In genomic region chr5:155651-156410, GRCh38 we compare ENCODE assay signal across 32 cellular contexts. TPM values are rescaled to one million over a fixed set of nuclear protein-coding genes. Genes with fewer than 3 reads are reported as not detected.
DNase-seq lines count a peak whose midpoint lies in the region; ATAC-seq and TF ChIP-seq lines count a peak whose summit lies in the region.
"Had no signal": no experiment of that assay in that cellular context is flagged by ENCODE, and none has a peak within 500 bp of the region (broad histone marks: within the 10 kb centered on the region; RNA-seq: fewer than 3 reads in every experiment).

No MANE protein-coding gene starts in this region.

- in situ Hi-C loops in brain microvascular endothelial cell (cut with HindIII; ENCODE audit: low pct_ligation_motif_present, low sequenced_read_pairs), result no loop called here

- DNase-seq in activated CD8-positive, alpha-beta T cell treated with anti-CD3 and anti-CD28 coated beads, Interleukin-2, amount 10 ng/mL, durations not matched to agents 7 days and 5 days, result peak; percentile 17
- DNase-seq in activated CD8-positive, alpha-beta T cell treated with anti-CD3 and anti-CD28 coated beads for 36 hours, result no peak
- DNase-seq in activated B cell treated with CpG ODN at 0.5 μM for 24 hours (peak; percentile 5), left kidney (ENCODE audit: low read depth, low spot score) (peak; percentile 91), type B pancreatic cell (ENCODE audit: extremely low spot score, unreplicated experiment) (peak; percentile 64), NCI-H146 (lab: John Stamatoyannopoulos, UW) (no peak), brain microvascular endothelial cell (no peak)
- DNase-seq: activated CD4-positive, alpha-beta T cell treated with anti-CD3 and anti-CD28 coated beads, Interleukin-2, amount 50 U/mL, for 48 hours; activated T-cell treated with anti-CD3 and anti-CD28 coated beads, Interleukin-2, amount 50 U/mL, for 1 hour; body of pancreas; CD4-positive, alpha-beta T cell; cerebellar nuclear complex; effector CD8-positive, alpha-beta T cell; erythroblast; naive thymus-derived CD8-positive, alpha-beta T cell; NCI-H1105 treated with DMSO at 0.1 percent for 48 hours; NCI-H2081 treated with DMSO at 0.1 percent for 48 hours; NCI-H345; NCI-H748 treated with DMSO at 0.1 percent for 48 hours; stimulated activated CD4-positive, alpha-beta T cell treated with anti-CD3 and anti-CD28 coated beads, Interleukin-4, amount 100 ng/mL, for 1 hour; substantia nigra had no signal

- H3K9me3 Mint-ChIP-seq in activated CD8-positive, alpha-beta T cell treated with anti-CD3 and anti-CD28 coated beads, Interleukin-2, amount 10 ng/mL, durations not matched to agents 7 days and 5 days (ENCODE audit: insufficient read depth), result no peaks in the 10 kb centered on the region
- H3K9me3 Mint-ChIP-seq in activated CD8-positive, alpha-beta T cell treated with anti-CD3 and anti-CD28 coated beads for 36 hours, result no peaks in the 10 kb centered on the region
- no peaks in the 10 kb centered on the region for H3K9me3 Mint-ChIP-seq in activated B cell treated with CpG ODN at 0.5 μM for 24 hours
- no peaks in the 10 kb centered on the region for H3K9me3 Mint-ChIP-seq in type B pancreatic cell
- H3K9me3 Mint-ChIP-seq: CD4-positive, alpha-beta T cell; naive thymus-derived CD8-positive, alpha-beta T cell; stimulated activated effector memory CD8-positive, alpha-beta T cell treated with anti-CD3 and anti-CD28 coated beads, Interleukin-12 subunit alpha, Interleukin-12 subunit beta, amount 100 ng/mL, for 72 hours; T-cell had no signal

- H3K36me3 ChIP-seq in brain microvascular endothelial cell (replicated peaks), result no peaks in the 10 kb centered on the region
- H3K36me3 ChIP-seq: pancreas, right atrium auricular region, SJSA1 had no signal

- no peak overlapping the region for H3K27ac Mint-ChIP-seq in activated CD8-positive, alpha-beta T cell treated with anti-CD3 and anti-CD28 coated beads, Interleukin-2, amount 10 ng/mL, durations not matched to agents 7 days and 5 days
- no peak overlapping the region for H3K27ac Mint-ChIP-seq in activated CD8-positive, alpha-beta T cell treated with anti-CD3 and anti-CD28 coated beads for 36 hours
- H3K27ac Mint-ChIP-seq in activated B cell treated with CpG ODN at 0.5 μM for 24 hours (no peak overlapping the region), type B pancreatic cell (no peak overlapping the region)
- H3K27ac Mint-ChIP-seq: CD4-positive, alpha-beta T cell; stimulated activated effector memory CD8-positive, alpha-beta T cell treated with anti-CD3 and anti-CD28 coated beads, Interleukin-12 subunit alpha, Interleukin-12 subunit beta, amount 100 ng/mL, for 72 hours; T-cell had no signal

- H3K36me3 Mint-ChIP-seq in activated CD8-positive, alpha-beta T cell treated with anti-CD3 and anti-CD28 coated beads, Interleukin-2, amount 10 ng/mL, durations not matched to agents 7 days and 5 days (ENCODE audit: low read depth), result no peaks in the 10 kb centered on the region
- no peaks in the 10 kb centered on the region for H3K36me3 Mint-ChIP-seq in activated CD8-positive, alpha-beta T cell treated with anti-CD3 and anti-CD28 coated beads for 36 hours (ENCODE audit: low read depth)
- H3K36me3 Mint-ChIP-seq in activated B cell treated with CpG ODN at 0.5 μM for 24 hours (ENCODE audit: low read depth) (no peaks in the 10 kb centered on the region), type B pancreatic cell (peaks cover 21% of the 10 kb centered on the region)
- H3K36me3 Mint-ChIP-seq: naive thymus-derived CD8-positive, alpha-beta T cell; stimulated activated effector memory CD8-positive, alpha-beta T cell treated with anti-CD3 and anti-CD28 coated beads, Interleukin-12 subunit alpha, Interleukin-12 subunit beta, amount 100 ng/mL, for 72 hours; T-cell had no signal

- no peak for TF ChIP-seq CTCF in activated CD8-positive, alpha-beta T cell treated with anti-CD3 and anti-CD28 coated beads for 36 hours (IDR thresholded peaks at IDR 0.05)
- TF ChIP-seq CTCF in activated B cell treated with CpG ODN at 0.5 μM for 24 hours (IDR thresholded peaks at IDR 0.05) (no peak), type B pancreatic cell (conservative IDR thresholded peaks at IDR 0.05) (no peak), brain microvascular endothelial cell (IDR thresholded peaks at IDR 0.05; ENCODE audit: low read depth, low read length, missing control alignments) (no peak)

- peaks cover 3% of the 10 kb centered on the region for H3K27me3 Mint-ChIP-seq in activated CD8-positive, alpha-beta T cell treated with anti-CD3 and anti-CD28 coated beads, Interleukin-2, amount 10 ng/mL, durations not matched to agents 7 days and 5 days (ENCODE audit: low read depth)
- H3K27me3 Mint-ChIP-seq in activated CD8-positive, alpha-beta T cell treated with anti-CD3 and anti-CD28 coated beads for 36 hours, result peaks cover 6% of the 10 kb centered on the region
- H3K27me3 Mint-ChIP-seq in activated B cell treated with CpG ODN at 0.5 μM for 24 hours, result peaks cover 15% of the 10 kb centered on the region
- H3K27me3 Mint-ChIP-seq in type B pancreatic cell, result no peaks in the 10 kb centered on the region

- no peak overlapping the region for H3K4me3 ChIP-seq in brain microvascular endothelial cell (ENCODE audit: low read depth, low read length)
- H3K4me3 ChIP-seq: body of pancreas, pancreas, right atrium auricular region, SJSA1 had no signal

- H3K27me3 ChIP-seq in brain microvascular endothelial cell (replicated peaks), result no peaks in the 10 kb centered on the region
- H3K27me3 ChIP-seq: body of pancreas, pancreas, right atrium auricular region, SJSA1 had no signal

- no peak for ATAC-seq in activated CD8-positive, alpha-beta T cell treated with anti-CD3 and anti-CD28 coated beads, Interleukin-2, amount 10 ng/mL, durations not matched to agents 7 days and 5 days
- no peak for ATAC-seq in activated CD8-positive, alpha-beta T cell treated with anti-CD3 and anti-CD28 coated beads for 36 hours
- ATAC-seq in activated B cell treated with CpG ODN at 0.5 μM for 24 hours (ENCODE audit: low read depth), result no peak
- ATAC-seq in HG02798 (IDR thresholded peaks at IDR 0.05; ENCODE audit: poor library complexity, unreplicated experiment), result no peak
- ATAC-seq: activated CD4-positive, CD25-positive, alpha-beta regulatory T cell treated with anti-CD3 and anti-CD28 coated beads, Interleukin-2, amount 50 U/mL, for 24 hours; body of pancreas; naive thymus-derived CD8-positive, alpha-beta T cell; pancreas; T-cell had no signal

- CTCF ChIA-PET in activated CD8-positive, alpha-beta T cell treated with anti-CD3 and anti-CD28 coated beads, Interleukin-2, amount 10 ng/mL, durations not matched to agents 7 days and 5 days (lab: Charles Lee), result no interaction called here
- CTCF ChIA-PET in activated CD8-positive, alpha-beta T cell treated with anti-CD3 and anti-CD28 coated beads for 36 hours (lab: Charles Lee), result no interaction called here
- CTCF ChIA-PET in activated B cell treated with CpG ODN at 0.5 μM for 24 hours (lab: Charles Lee), result no interaction called here

- H3K4me3 Mint-ChIP-seq in activated CD8-positive, alpha-beta T cell treated with anti-CD3 and anti-CD28 coated beads, Interleukin-2, amount 10 ng/mL, durations not matched to agents 7 days and 5 days, result no peak overlapping the region
- no peak overlapping the region for H3K4me3 Mint-ChIP-seq in activated CD8-positive, alpha-beta T cell treated with anti-CD3 and anti-CD28 coated beads for 36 hours
- H3K4me3 Mint-ChIP-seq in activated B cell treated with CpG ODN at 0.5 μM for 24 hours, result no peak overlapping the region
- no peak overlapping the region for H3K4me3 Mint-ChIP-seq in type B pancreatic cell
- H3K4me3 Mint-ChIP-seq: CD4-positive, alpha-beta T cell; naive thymus-derived CD8-positive, alpha-beta T cell; stimulated activated effector memory CD8-positive, alpha-beta T cell treated with anti-CD3 and anti-CD28 coated beads, Interleukin-12 subunit alpha, Interleukin-12 subunit beta, amount 100 ng/mL, for 72 hours; T-cell had no signal

- H3K4me1 Mint-ChIP-seq in activated CD8-positive, alpha-beta T cell treated with anti-CD3 and anti-CD28 coated beads, Interleukin-2, amount 10 ng/mL, durations not matched to agents 7 days and 5 days (ENCODE audit: low read depth), result no peaks in the 10 kb centered on the region
- no peaks in the 10 kb centered on the region for H3K4me1 Mint-ChIP-seq in activated CD8-positive, alpha-beta T cell treated with anti-CD3 and anti-CD28 coated beads for 36 hours (ENCODE audit: low read depth)
- H3K4me1 Mint-ChIP-seq in activated B cell treated with CpG ODN at 0.5 μM for 24 hours, result no peaks in the 10 kb centered on the region
- H3K4me1 Mint-ChIP-seq in type B pancreatic cell (ENCODE audit: unreplicated experiment), result peaks cover 10% of the 10 kb centered on the region
- H3K4me1 Mint-ChIP-seq: T-cell had no signal

- POLR2A ChIA-PET in activated CD8-positive, alpha-beta T cell treated with anti-CD3 and anti-CD28 coated beads, Interleukin-2, amount 10 ng/mL, durations not matched to agents 7 days and 5 days (lab: Charles Lee), result no interaction called here
- POLR2A ChIA-PET in activated CD8-positive, alpha-beta T cell treated with anti-CD3 and anti-CD28 coated beads for 36 hours (lab: Charles Lee), result no interaction called here
- POLR2A ChIA-PET in activated B cell treated with CpG ODN at 0.5 μM for 24 hours (lab: Charles Lee), result no interaction called here

- intact Hi-C loops in activated CD8-positive, alpha-beta T cell treated with anti-CD3 and anti-CD28 coated beads for 36 hours (cut with micrococcal nuclease), result no loop called here
- intact Hi-C loops in activated B cell treated with CpG ODN at 0.5 μM for 24 hours (cut with micrococcal nuclease), result no loop called here

- H3K27ac ChIP-seq in brain microvascular endothelial cell, result no peak overlapping the region
- H3K27ac ChIP-seq: 22Rv1, body of pancreas, pancreas, right atrium auricular region, SJSA1 had no signal

RNA-seq across cellular contexts. Expression of gene LRRC14B, which starts 35.5 kb away (rescaled TPM):
- total RNA-seq in activated CD8-positive, alpha-beta T cell treated with anti-CD3 and anti-CD28 coated beads, Interleukin-2, amount 10 ng/mL, durations not matched to agents 7 days and 5 days, result not detected
- total RNA-seq in activated CD8-positive, alpha-beta T cell treated with anti-CD3 and anti-CD28 coated beads for 36 hours, result under 1 TPM in 1 of 2 experiments, not detected in 1; 0.16 TPM
- total RNA-seq in activated B cell treated with CpG ODN at 0.5 μM for 24 hours, result not detected in 2 replicates
- total RNA-seq in type B pancreatic cell (ENCODE audit: low replicate concordance), result not detected in 2 replicates
- total RNA-seq: body of pancreas; lower leg skin; M059J; naive thymus-derived CD8-positive, alpha-beta T cell; pancreas; RPMI7951; SJSA1; T-cell had no signal

Comparison
In these comparisons a context has a peak if more than half of its experiments do, and no peak if none do; other contexts are left out.
1. DNase-seq: peak in activated CD8-positive, alpha-beta T cell treated with anti-CD3 and anti-CD28 coated beads, Interleukin-2, amount 10 ng/mL, durations not matched to agents 7 days and 5 days (single experiment), activated B cell treated with CpG ODN at 0.5 μM for 24 hours (single experiment), left kidney (single experiment) and type B pancreatic cell (single experiment); none in activated CD8-positive, alpha-beta T cell treated with anti-CD3 and anti-CD28 coated beads for 36 hours (single experiment), NCI-H146 (single experiment) and brain microvascular endothelial cell (single experiment).